7 cellular contexts compared by ENCODE assay signal in genomic region chr17:68331932-68332331, GRCh38. TPM values are rescaled to one million over a fixed set of nuclear protein-coding genes. Genes with fewer than 3 reads are reported as not detected.
DNase-seq lines count a peak whose midpoint lies in the region; ATAC-seq, FAIRE-seq and TF ChIP-seq lines count a peak whose summit lies in the region.
"Not testable (repeated sequence)": the region's sequence is repeated elsewhere in the genome, so short reads cannot be mapped to it uniquely, and the experiment has no call there.

No MANE protein-coding gene starts in this region.

- intact Hi-C loops in K562 (cut with micrococcal nuclease): not testable (repeated sequence)

- not testable (repeated sequence) for H2AFZ ChIP-seq in GM23338; K562 (ENCODE audit: low read depth, low read length)

- TF ChIP-seq POLR2A in K562 (conservative IDR thresholded peaks at IDR 0.05): not testable (repeated sequence)

- not testable (repeated sequence) for H3K4me1 ChIP-seq in GM23338 (ENCODE audit: insufficient read depth); HEK293 (ENCODE audit: control insufficient read depth, insufficient read depth, low read length); K562 (replicated peaks in 1 of 2; ENCODE audit: control insufficient read depth in 2 of 2, insufficient read depth in 2 of 2, low read length in 2 of 2)

- not testable (repeated sequence) for H3K4me2 ChIP-seq in GM23338; K562 (ENCODE audit: insufficient read depth, low read length)

- H3K36me3 Mint-ChIP-seq in GM23338 (ENCODE audit: low read depth): peaks cover 24% of the 10 kb centered on the region

- TF ChIP-seq EP300 in K562 (IDR thresholded peaks at IDR 0.05; ENCODE audit: low read length): not testable (repeated sequence)

- H3K9ac ChIP-seq in K562 (ENCODE audit: insufficient read depth in 1 of 2, low read depth in 2 of 2, low read length in 2 of 2): not testable (repeated sequence)

- not testable (repeated sequence) for H3F3A ChIP-seq in GM23338 (replicated peaks; ENCODE audit: low read depth)

- not testable (repeated sequence) for H3K79me2 ChIP-seq in GM23338 (replicated peaks; ENCODE audit: insufficient read depth); K562 (ENCODE audit: control insufficient read depth, insufficient read depth, low read length)

- H3K27ac Mint-ChIP-seq in GM23338: not testable (repeated sequence)

- TF ChIP-seq RAD21 in K562 (CRISPR knock-in tag; conservative IDR thresholded peaks at IDR 0.05 in 1 of 2, IDR thresholded peaks at IDR 0.05 in 1 of 2): not testable (repeated sequence)

- DNase-seq in DMS53 (lab: John Stamatoyannopoulos, UW) (peak; percentile 24), GM23338 (ENCODE audit: low spot score) (peak; percentile 49), NCI-H69 (lab: John Stamatoyannopoulos, UW) (peak; percentile 24), NCI-H82 (lab: John Stamatoyannopoulos, UW) (peak; percentile 32), WERI-Rb-1 (peak; percentile 29), K562 (ENCODE audit: extremely low read depth in 1 of 4, low spot score in 3 of 4) (peak in 1 of 4 experiments; percentile 25)

- BruUV-seq in K562 (replicated peaks; lab: Mats Ljungman, UMichigan): not testable (repeated sequence)

- H3K9me3 ChIP-seq in HEK293 (ENCODE audit: control insufficient read depth, insufficient read depth, low read depth, low read length); K562 (replicated peaks; ENCODE audit: control insufficient read depth, insufficient read depth, low read depth, low read length): not testable (repeated sequence)
- H3K9me3 ChIP-seq in WERI-Rb-1 (ENCODE audit: severe bottlenecking): peaks cover 18% of the 10 kb centered on the region

- TF ChIP-seq CTCF in GM23338 (conservative IDR thresholded peaks at IDR 0.05; ENCODE audit: low read depth in 2 of 2); HEK293 (tag by site-specific recombination; IDR thresholded peaks at IDR 0.05); WERI-Rb-1 (IDR thresholded peaks at IDR 0.05; ENCODE audit: low read depth, low read length); K562 (IDR thresholded peaks at IDR 0.05 in 2 of 3, conservative IDR thresholded peaks at IDR 0.05 in 1 of 3; ENCODE audit: insufficient read depth in 2 of 3, low read depth in 1 of 3, low read length in 3 of 3): not testable (repeated sequence)

- not testable (repeated sequence) for H3K27me3 Mint-ChIP-seq in GM23338 (ENCODE audit: insufficient read depth, low read depth, poor library complexity)

- H3K4me1 Mint-ChIP-seq in GM23338: not testable (repeated sequence)

- peaks cover 37% of the 10 kb centered on the region for H3K9me3 Mint-ChIP-seq in GM23338

- FAIRE-seq in K562 (lab: Jason Lieb, UNC): not testable (repeated sequence)

- WGBS in K562 (ENCODE audit: insufficient coverage, low coverage, missing lambda C conversion rate): 2% methylated on average over 12 of the region's 12 CpGs

- not testable (repeated sequence) for H3K27me3 ChIP-seq in GM23338 (ENCODE audit: insufficient read depth); WERI-Rb-1 (ENCODE audit: insufficient read depth, low read depth, severe bottlenecking)
- peaks cover 7 to 37% of the 10 kb centered on the region in 2 experiments; a peak in 4 of 5 replicates for H3K27me3 ChIP-seq in K562 (ENCODE audit: control insufficient read depth in 2 of 2, insufficient read depth in 2 of 2, low read length in 2 of 2)

- H3K4me3 Mint-ChIP-seq in GM23338: not testable (repeated sequence)

- not testable (repeated sequence) for H3K36me3 ChIP-seq in GM23338 (ENCODE audit: insufficient read depth); HEK293 (ENCODE audit: control insufficient read depth in 2 of 2, insufficient read depth in 1 of 2, low read length in 2 of 2); WERI-Rb-1; K562 (ENCODE audit: control insufficient read depth, insufficient read depth, low read length)

- not testable (repeated sequence) for H4K20me1 ChIP-seq in GM23338 (replicated peaks; ENCODE audit: insufficient read depth); K562 (replicated peaks; ENCODE audit: control insufficient read depth, insufficient read depth, low read length)

- in situ Hi-C loops in K562 (cut with MboI): not testable (repeated sequence)

- not testable (repeated sequence) for H3K4me3 ChIP-seq in GM23338; HEK293 (ENCODE audit: low read depth, low read length); WERI-Rb-1 (ENCODE audit: low read depth, low read length); K562

- CTCF ChIA-PET in HEK293 (lab: Yijun Ruan, JAX): interaction anchor here (0.6 kb wide), 1 partner anchor 29 kb away, joined by 3 read pairs; no protein-coding TSS in a partner anchor
- CTCF ChIA-PET in K562 (lab: Yijun Ruan, JAX; ENCODE audit: low intra/inter-chr PET ratio): not testable (repeated sequence)

- not testable (repeated sequence) for H3K27ac ChIP-seq in GM23338 (ENCODE audit: low read depth); HEK293 (ENCODE audit: extremely low read depth, low read depth, low read length); WERI-Rb-1; K562 (ENCODE audit: extremely low read depth, low read depth, low read length)

- H3K9me1 ChIP-seq in K562 (ENCODE audit: control insufficient read depth, insufficient read depth, low read length): not testable (repeated sequence)

- POLR2A ChIA-PET in HEK293 (lab: Yijun Ruan, JAX): not testable (repeated sequence)
- POLR2A ChIA-PET in K562 (lab: Yijun Ruan, JAX): interaction anchor here (0.6 kb wide), 1 partner anchor 426 kb away, joined by 3 read pairs; no protein-coding TSS in a partner anchor

- H3K9me2 ChIP-seq in GM23338 (ENCODE audit: insufficient read depth): not testable (repeated sequence)

- ATAC-seq in GM23338, K562: not testable (repeated sequence)

TF ChIP-seq in HEK293, 187 proteins besides CTCF, POLR2A, EP300 and RAD21:
- TF ChIP-seq SETDB1 (IDR thresholded peaks at IDR 0.05; ENCODE audit: insufficient read length, low read length): peak; percentile 89

TF ChIP-seq in K562, 482 proteins besides CTCF, POLR2A, EP300 and RAD21 (continues in another document):
- TF ChIP-seq TRIM24 (IDR thresholded peaks at IDR 0.05) (0 out of 4 replicates have a peak, but pooled peaks of 1 of the 2 experiments have one; percentile 24), TRIM28 (IDR thresholded peaks at IDR 0.05) (peak; percentile 79), CBX5 (IDR thresholded peaks at IDR 0.05; ENCODE audit: borderline replicate concordance, low read depth) (peak; percentile 92; the same call in 1 of the 2 replicates)

RNA-seq across cellular contexts. Expression of gene ARSG, which starts 40.6 kb away (rescaled TPM):
- 5.1 and 9.2 TPM in 2 replicates for total RNA-seq in GM23338 (2014; rRNA removed; shearing (Covaris generic))
- polyA plus RNA-seq in GM23338 (2016; fragmentation: Nextera tagmentation; extraction: Ambion mirVana) (1.7 and 2.4 TPM in 2 replicates), K562 (2011; rRNA removed) (0.64 and 1.4 TPM in 2 replicates), K562 (2014; fragmentation: Illumina TruSeq; extraction: Trizol) (3.8 and 5.6 TPM in 2 replicates), K562 (2014; fragmentation: Nextera tagmentation; extraction: Ambion mirVana) (1 to 10 TPM; 1.0 to 1.8 TPM), K562 (2014; rRNA removed) (3.7 and 3.8 TPM in 2 replicates)
- 5.9 and 6.9 TPM in 2 replicates for total RNA-seq in K562 (2011; cell fraction: chromatin; rRNA removed; ENCODE audit: low replicate concordance)
- total RNA-seq in K562 (2011; cell fraction: nucleolus; rRNA removed): 2.2 and 3.3 TPM in 2 replicates
- 3.2 and 7.3 TPM in 2 replicates for total RNA-seq in K562 (2011; cell fraction: nucleoplasm; rRNA removed)
- total RNA-seq in K562 (2014; rRNA removed) (1.7 and 1.8 TPM in 2 replicates), K562 (2014; rRNA removed; fragmentation: Illumina TruSeq; extraction: Trizol) (2.1 and 3.1 TPM in 2 replicates), K562 (2015; rRNA removed; fragmentation: Illumina TruSeq; extraction: Trizol) (1.6 and 2.1 TPM in 2 replicates), K562 (2021) (1.1 and 1.6 TPM in 2 replicates)
- polyA plus RNA-seq in K562 (2011; cell fraction: cytosol; rRNA removed): 1.3 and 1.8 TPM in 2 replicates
- 1.6 and 1.9 TPM in 2 replicates for polyA plus RNA-seq in K562 (2011; cell fraction: nucleus; rRNA removed)
- 1.5 and 2.5 TPM in 2 replicates for polyA plus RNA-seq in K562 (2012)
- 1.3 and 3.0 TPM in 2 replicates for polyA minus RNA-seq in K562 (2011; rRNA and poly(A)+ RNA removed)
- not detected in 2 replicates for polyA minus RNA-seq in K562 (2011; cell fraction: cytosol; rRNA and poly(A)+ RNA removed)
- polyA minus RNA-seq in K562 (2011; cell fraction: nucleus; rRNA and poly(A)+ RNA removed): 0.81 and 1.9 TPM in 2 replicates

RNA-seq across cellular contexts. Expression of gene SLC16A6, which starts 41.0 kb away (rescaled TPM):
- 0.35 TPM in 1 of 2 replicates, not detected in the other for total RNA-seq in GM23338 (2014; rRNA removed; shearing (Covaris generic))
- polyA plus RNA-seq in GM23338 (2016; fragmentation: Nextera tagmentation; extraction: Ambion mirVana): 0.16 TPM in 1 of 2 replicates, not detected in the other
- 0.14 and 0.33 TPM in 2 replicates for total RNA-seq in K562 (2011; cell fraction: chromatin; rRNA removed; ENCODE audit: low replicate concordance)
- total RNA-seq in K562 (2011; cell fraction: nucleolus; rRNA removed): 0.17 TPM in 1 of 2 replicates, not detected in the other
- 0.23 and 0.51 TPM in 2 replicates for total RNA-seq in K562 (2011; cell fraction: nucleoplasm; rRNA removed)
- total RNA-seq in K562 (2014; rRNA removed): 0.04 and 0.05 TPM in 2 replicates
- 0.15 and 0.26 TPM in 2 replicates for total RNA-seq in K562 (2014; rRNA removed; fragmentation: Illumina TruSeq; extraction: Trizol)
- 0.11 and 0.15 TPM in 2 replicates for total RNA-seq in K562 (2015; rRNA removed; fragmentation: Illumina TruSeq; extraction: Trizol)
- 0.16 and 0.42 TPM in 2 replicates for total RNA-seq in K562 (2021)
- 0.05 and 0.11 TPM in 2 replicates for polyA plus RNA-seq in K562 (2011; rRNA removed)
- polyA plus RNA-seq in K562 (2011; cell fraction: cytosol; rRNA removed): 0.04 TPM in 1 of 2 replicates, not detected in the other
- 0.10 and 0.11 TPM in 2 replicates for polyA plus RNA-seq in K562 (2011; cell fraction: nucleus; rRNA removed)
- 0.17 and 0.21 TPM in 2 replicates for polyA plus RNA-seq in K562 (2012)
- polyA plus RNA-seq in K562 (2014; fragmentation: Illumina TruSeq; extraction: Trizol): 0.11 and 0.31 TPM in 2 replicates
- under 1 TPM; 0.08 to 0.27 TPM for polyA plus RNA-seq in K562 (2014; fragmentation: Nextera tagmentation; extraction: Ambion mirVana)
- polyA plus RNA-seq in K562 (2014; rRNA removed): 0.07 and 0.15 TPM in 2 replicates
- 0.39 TPM in 1 of 2 replicates, not detected in the other for polyA minus RNA-seq in K562 (2011; rRNA and poly(A)+ RNA removed)
- 0.67 and 1.3 TPM in 2 replicates for polyA minus RNA-seq in K562 (2011; cell fraction: cytosol; rRNA and poly(A)+ RNA removed)
- 0.27 TPM in 1 of 2 replicates, not detected in the other for polyA minus RNA-seq in K562 (2011; cell fraction: nucleus; rRNA and poly(A)+ RNA removed)
